In the genomic region with DNA sequence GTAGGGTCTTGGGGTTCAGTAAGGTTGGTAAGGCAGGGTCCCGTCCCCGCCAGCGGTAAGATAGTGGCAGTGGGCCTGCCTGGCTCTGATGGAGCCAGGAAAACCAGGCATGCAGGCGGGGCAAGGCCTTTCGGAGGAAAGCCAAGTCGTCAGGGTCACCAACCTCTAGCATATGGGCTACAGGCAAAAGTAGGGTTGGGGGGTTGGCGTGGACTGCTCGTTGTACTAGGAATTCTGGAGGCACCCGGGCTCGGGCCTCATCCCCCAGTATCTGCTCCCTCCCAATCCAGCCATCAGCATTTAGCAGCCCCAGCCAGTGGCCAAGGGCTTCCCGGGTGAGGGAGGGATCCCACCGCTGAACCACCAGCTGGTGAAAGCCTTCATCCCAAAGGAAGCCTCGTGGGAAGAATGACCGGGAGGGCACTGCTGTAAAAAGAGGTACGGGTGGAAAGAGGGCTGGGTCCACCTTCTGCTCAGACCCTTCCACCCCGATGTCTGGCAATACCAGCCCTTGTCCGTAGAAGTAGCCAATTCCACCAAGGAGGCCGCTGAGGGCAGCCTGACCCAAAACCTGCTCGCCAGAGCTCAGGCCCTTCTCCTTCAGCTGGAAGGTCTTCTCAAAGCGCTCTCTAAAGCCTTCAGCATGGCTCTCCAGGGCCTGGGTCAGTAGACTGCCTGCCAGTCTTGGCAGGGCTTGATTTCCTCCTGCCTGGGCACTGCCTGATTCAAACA, we compare ENCODE assay signal across 23 cellular contexts. TPM values are rescaled to one million over a fixed set of nuclear protein-coding genes. Genes with fewer than 3 reads are reported as not detected.
DNase-seq lines count a peak whose midpoint lies in the region; ATAC-seq and TF ChIP-seq lines count a peak whose summit lies in the region.
"Had no signal": no experiment of that assay in that cellular context is flagged by ENCODE, and none has a peak within 500 bp of the region (broad histone marks: within the 10 kb centered on the region; RNA-seq: fewer than 3 reads in every experiment).

No MANE protein-coding gene starts in this region.

- H3K27me3 Mint-ChIP-seq in Caco-2 (ENCODE audit: insufficient read depth, unreplicated experiment) (no peaks in the 10 kb centered on the region), chondrocyte (ENCODE audit: low read depth) (no peaks in the 10 kb centered on the region)

- H3K4me1 ChIP-seq in Caco-2 = 0 out of 2 replicates have a peak, but pooled peaks cover 5% of the 10 kb centered on the region
- peaks cover 18 to 69% (median 41%) of the 10 kb centered on the region in 6 donors for H3K4me1 ChIP-seq in spleen

- intact Hi-C loops in Caco-2 (cut with micrococcal nuclease; ENCODE audit: unreplicated experiment) (no loop called here), spleen (cut with DNase I; ENCODE audit: low total_unique reads) (no loop called here), Right ventricle myocardium superior (cut with DNase I) (no loop called here)

- no peak for TF ChIP-seq CTCF in Caco-2 (IDR thresholded peaks at IDR 0.05; ENCODE audit: insufficient read depth in 1 of 2, low read depth in 1 of 2, low read length in 1 of 2, severe bottlenecking in 1 of 2, unreplicated experiment in 1 of 2)
- no peak for TF ChIP-seq CTCF in chondrocyte (IDR thresholded peaks at IDR 0.05)
- TF ChIP-seq CTCF in spleen (IDR thresholded peaks at IDR 0.05 in 8 of 11, conservative IDR thresholded peaks at IDR 0.05 in 3 of 11) = no peak

- peak; percentile 7; the same call in 1 of the 2 replicates for TF ChIP-seq POLR2A in Raji (IDR thresholded peaks at IDR 0.05; ENCODE audit: insufficient read depth, low read depth, low read length)
- TF ChIP-seq POLR2A in spleen (IDR thresholded peaks at IDR 0.05) = no peak

- H3K27ac ChIP-seq in spleen = no peak overlapping the region
- H3K27ac ChIP-seq: ascending aorta, heart right ventricle, PC-9, testis, uterus had no signal

- H3K4me1 Mint-ChIP-seq in Caco-2 (ENCODE audit: low read depth, unreplicated experiment) (peaks cover 14% of the 10 kb centered on the region), chondrocyte (ENCODE audit: low read depth) (peaks cover 46% of the 10 kb centered on the region)

- 92 to 96% (median 93%) methylated on average over 13 to 20 of the region's 20 CpGs for WGBS in spleen, 5 donors

- H3K9me3 Mint-ChIP-seq in Caco-2 (ENCODE audit: unreplicated experiment) (no peaks in the 10 kb centered on the region), chondrocyte (ENCODE audit: low read depth) (no peaks in the 10 kb centered on the region)

- H3K27me3 ChIP-seq in Caco-2 (replicated peaks; ENCODE audit: control insufficient read depth, insufficient read depth, low read length) (no peaks in the 10 kb centered on the region), spleen (replicated peaks in 1 of 7) (no peaks in the 10 kb centered on the region)
- H3K27me3 ChIP-seq: ascending aorta, heart right ventricle, MG63, testis, uterus had no signal

- H3K36me3 ChIP-seq in Caco-2 (ENCODE audit: control insufficient read depth, insufficient read depth, low read length) (peaks cover 4% of the 10 kb centered on the region), spleen (peaks cover 0 to 35% (median 20%) of the 10 kb centered on the region in 6 donors)
- H3K36me3 ChIP-seq: uterus had no signal

- POLR2A ChIA-PET in Caco-2 (lab: Charles Lee) = interaction anchor here (0.5 kb wide), 1 partner anchor 32 kb away, joined by 3 read pairs; no protein-coding TSS in a partner anchor

- H3K9me3 ChIP-seq in Caco-2 = no peaks in the 10 kb centered on the region
- no peaks in the 10 kb centered on the region for H3K9me3 ChIP-seq in spleen
- H3K9me3 ChIP-seq: ascending aorta, heart right ventricle, MG63, testis, uterus had no signal

- H3K4me3 ChIP-seq in Caco-2 (ENCODE audit: low read depth, low read length) (no peak overlapping the region), spleen (no peak overlapping the region)
- H3K4me3 ChIP-seq: ascending aorta, heart right ventricle, MG63, PC-9, smooth muscle cell, testis, uterus had no signal

- no TSS peak for BruUV-seq in Caco-2 (replicated peaks; lab: Mats Ljungman, UMichigan)

- H3K4me3 Mint-ChIP-seq in Caco-2 (ENCODE audit: unreplicated experiment) (peak overlapping the region; percentile 55), chondrocyte (ENCODE audit: unreplicated experiment) (no peak overlapping the region)

- no peak overlapping the region for H3K27ac Mint-ChIP-seq in Caco-2 (ENCODE audit: unreplicated experiment)
- peak overlapping the region; percentile 54 for H3K27ac Mint-ChIP-seq in chondrocyte (ENCODE audit: unreplicated experiment)

- ATAC-seq in Right ventricle myocardium superior (ENCODE audit: poor library complexity) (no peak), GM19463 (IDR thresholded peaks at IDR 0.05; ENCODE audit: unreplicated experiment) (no peak)
- ATAC-seq: heart right ventricle had no signal

- H3K36me3 Mint-ChIP-seq in Caco-2 (ENCODE audit: insufficient read depth, unreplicated experiment) (peaks cover 68% of the 10 kb centered on the region), chondrocyte (ENCODE audit: low read depth) (peaks cover 2% of the 10 kb centered on the region)

- DNase-seq in Caco-2 = no peak
- DNase-seq in chondrocyte (ENCODE audit: low spot score) = no peak
- DNase-seq in spleen = peak; percentile 75
- no peak for DNase-seq in Right ventricle myocardium superior
- no peak for DNase-seq in NCI-H1694 (lab: John Stamatoyannopoulos, UW)
- DNase-seq: activated CD4-positive, CD25-positive, alpha-beta regulatory T cell treated with anti-CD3 and anti-CD28 coated beads, Interleukin-2, amount 50 U/mL, for 72 hours; activated CD8-positive, alpha-beta memory T cell treated with anti-CD3 and anti-CD28 coated beads for 24 hours; activated T-cell treated with anti-CD3 and anti-CD28 coated beads, Interleukin-2, amount 50 U/mL, for 1 hour; cerebellar nuclear complex; effector CD4-positive, alpha-beta T cell; heart right ventricle; MG63; NCI-H1417; NCI-H510A treated with DMSO at 0.1 percent for 48 hours; PC-9; retina; stimulated activated naive CD4-positive, alpha-beta T cell; testis; uterus had no signal

- CTCF ChIA-PET in Caco-2 (lab: Charles Lee) = interaction anchor here (0.7 to 1.0 kb wide), 9 partner anchors 9 to 126 kb away, joined by 3 to 5 read pairs (median 4); a partner anchor contains a TSS

RNA-seq across cellular contexts. Expression of a gene that starts 3.0 kb away (rescaled TPM):
- 70.5 and 71.1 TPM in 2 replicates for total RNA-seq in Caco-2 (2022)
- 62.6 to 79.0 TPM (median 67.1 TPM) in 3 replicates for total RNA-seq in chondrocyte
- total RNA-seq in spleen = 10 to 100 TPM; 49.2 to 61.6 (median 56.7) TPM
- 10 to 100 TPM; 24.6 to 35.5 (median 31.0) TPM for polyA plus RNA-seq in spleen
- 19.2 TPM for total RNA-seq in Right ventricle myocardium superior

RNA-seq across cellular contexts. Expression of a gene that starts 4.0 kb away (rescaled TPM):
- total RNA-seq in Caco-2 (2022) = 53.4 and 54.8 TPM in 2 replicates
- total RNA-seq in chondrocyte = 56.1 to 93.0 TPM (median 62.4 TPM) in 3 replicates
- 10 to 100 TPM; 39.5 to 80.7 (median 58.5) TPM for total RNA-seq in spleen
- polyA plus RNA-seq in spleen = 10 to 100 TPM; 64.7 to 84.2 (median 78.8) TPM
- 42.4 TPM for total RNA-seq in Right ventricle myocardium superior

RNA-seq across cellular contexts. Expression of a gene that starts 7.3 kb away (rescaled TPM):
- total RNA-seq in Caco-2 (2022) (25.2 and 29.1 TPM in 2 replicates), chondrocyte (23.2 to 35.0 TPM (median 24.3 TPM) in 3 replicates), spleen (10 to 100 TPM in 6 of 7 donors, 1 to 10 TPM in 1; 9.0 to 42.9 (median 28.6) TPM), Right ventricle myocardium superior (19.6 TPM)
- 10 to 100 TPM; 36.7 to 50.3 (median 43.7) TPM for polyA plus RNA-seq in spleen

RNA-seq across cellular contexts. Expression of a gene that starts 10.3 kb away (rescaled TPM):
- total RNA-seq in Caco-2 (2022) (88.4 and 102 TPM in 2 replicates), chondrocyte (39.9 to 59.8 TPM (median 49.5 TPM) in 3 replicates), spleen (10 to 100 TPM; 13.0 to 74.3 (median 61.7) TPM), Right ventricle myocardium superior (159 TPM)
- 10 to 100 TPM; 69.4 to 86.7 (median 78.6) TPM for polyA plus RNA-seq in spleen

RNA-seq across cellular contexts. Expression of a gene that starts 20.5 kb away (rescaled TPM):
- total RNA-seq in Caco-2 (2022) (123 and 139 TPM in 2 replicates), chondrocyte (18.3 to 32.4 TPM (median 20.4 TPM) in 3 replicates), spleen (10 to 100 TPM in 3 of 7 donors, 1 to 10 TPM in 4; 5.0 to 11.1 (median 9.8) TPM), Right ventricle myocardium superior (17.8 TPM)
- 1 to 10 TPM; 3.2 to 6.9 (median 3.4) TPM for polyA plus RNA-seq in spleen
